Comparison of ENCODE assay signal across 1 cellular context in the genomic region with DNA sequence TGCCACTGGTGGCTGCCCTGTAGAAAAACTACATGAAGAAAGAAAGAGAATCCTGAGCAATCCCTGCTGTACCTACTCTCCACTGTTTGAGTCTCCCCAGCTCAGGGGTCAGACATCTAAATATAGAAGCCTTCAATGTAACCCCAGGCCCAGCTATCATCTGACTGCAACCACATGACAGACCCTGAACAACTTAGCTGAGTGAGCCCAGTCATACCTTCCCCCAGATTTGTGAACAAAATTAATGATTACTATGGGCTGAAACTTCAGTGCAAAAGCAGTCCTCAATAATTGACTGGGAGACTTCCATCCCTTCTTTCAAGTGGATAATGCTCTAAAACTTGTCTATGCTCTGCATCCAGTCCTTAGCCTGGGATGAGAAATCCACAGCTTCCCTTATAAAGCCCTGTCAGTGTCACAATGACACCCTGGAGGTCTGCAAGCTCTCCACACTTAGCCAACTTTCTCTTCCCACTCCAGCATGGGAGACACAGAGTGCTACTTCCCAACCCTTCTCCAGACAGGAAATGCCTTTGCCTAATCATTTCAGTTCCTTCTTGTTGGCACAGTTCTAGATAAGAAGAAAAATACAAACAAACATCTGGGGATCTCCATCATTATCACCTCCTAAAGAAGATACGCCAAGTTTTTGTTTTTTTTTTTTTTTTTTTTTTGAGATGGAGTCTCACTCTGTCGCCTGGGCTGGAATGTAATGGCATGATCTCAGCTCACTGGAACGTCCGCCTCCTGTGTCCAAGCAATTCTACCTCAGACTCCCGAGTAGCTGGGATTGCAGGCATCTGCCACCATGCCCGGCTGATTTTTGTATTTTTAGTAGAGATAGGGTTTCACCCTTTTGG.
TF ChIP-seq lines count a peak whose summit lies in the region.

No MANE protein-coding gene starts in this region.

TF ChIP-seq in HepG2, 621 proteins besides CTCF, POLR2A, EP300 and RAD21 (continued from another document):
- TF ChIP-seq, protein P1, sequence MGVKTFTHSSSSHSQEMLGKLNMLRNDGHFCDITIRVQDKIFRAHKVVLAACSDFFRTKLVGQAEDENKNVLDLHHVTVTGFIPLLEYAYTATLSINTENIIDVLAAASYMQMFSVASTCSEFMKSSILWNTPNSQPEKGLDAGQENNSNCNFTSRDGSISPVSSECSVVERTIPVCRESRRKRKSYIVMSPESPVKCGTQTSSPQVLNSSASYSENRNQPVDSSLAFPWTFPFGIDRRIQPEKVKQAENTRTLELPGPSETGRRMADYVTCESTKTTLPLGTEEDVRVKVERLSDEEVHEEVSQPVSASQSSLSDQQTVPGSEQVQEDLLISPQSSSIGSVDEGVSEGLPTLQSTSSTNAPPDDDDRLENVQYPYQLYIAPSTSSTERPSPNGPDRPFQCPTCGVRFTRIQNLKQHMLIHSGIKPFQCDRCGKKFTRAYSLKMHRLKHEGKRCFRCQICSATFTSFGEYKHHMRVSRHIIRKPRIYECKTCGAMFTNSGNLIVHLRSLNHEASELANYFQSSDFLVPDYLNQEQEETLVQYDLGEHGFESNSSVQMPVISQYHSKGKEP (CRISPR knock-in tag; IDR thresholded peaks at IDR 0.05) = no peak
- TF ChIP-seq ZNF10 (CRISPR knock-in tag; IDR thresholded peaks at IDR 0.05; ENCODE audit: borderline replicate concordance, low read depth) (no peak), NCOA1 (CRISPR knock-in tag; IDR thresholded peaks at IDR 0.05) (no peak), ZNF720 (CRISPR knock-in tag; IDR thresholded peaks at IDR 0.05) (no peak), AGO1 (IDR thresholded peaks at IDR 0.05; ENCODE audit: low read depth, low read length, poor library complexity, severe bottlenecking) (no peak), HOXA5 (CRISPR knock-in tag; IDR thresholded peaks at IDR 0.05) (no peak)
- TF ChIP-seq, protein P2, sequence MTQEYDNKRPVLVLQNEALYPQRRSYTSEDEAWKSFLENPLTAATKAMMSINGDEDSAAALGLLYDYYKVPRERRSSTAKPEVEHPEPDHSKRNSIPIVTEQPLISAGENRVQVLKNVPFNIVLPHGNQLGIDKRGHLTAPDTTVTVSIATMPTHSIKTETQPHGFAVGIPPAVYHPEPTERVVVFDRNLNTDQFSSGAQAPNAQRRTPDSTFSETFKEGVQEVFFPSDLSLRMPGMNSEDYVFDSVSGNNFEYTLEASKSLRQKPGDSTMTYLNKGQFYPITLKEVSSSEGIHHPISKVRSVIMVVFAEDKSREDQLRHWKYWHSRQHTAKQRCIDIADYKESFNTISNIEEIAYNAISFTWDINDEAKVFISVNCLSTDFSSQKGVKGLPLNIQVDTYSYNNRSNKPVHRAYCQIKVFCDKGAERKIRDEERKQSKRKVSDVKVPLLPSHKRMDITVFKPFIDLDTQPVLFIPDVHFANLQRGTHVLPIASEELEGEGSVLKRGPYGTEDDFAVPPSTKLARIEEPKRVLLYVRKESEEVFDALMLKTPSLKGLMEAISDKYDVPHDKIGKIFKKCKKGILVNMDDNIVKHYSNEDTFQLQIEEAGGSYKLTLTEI (CRISPR knock-in tag; conservative IDR thresholded peaks at IDR 0.05) = no peak
TF ChIP-seq in HepG2: peak in this region for 0.
